17 cellular contexts compared by ENCODE assay signal in the genomic region with DNA sequence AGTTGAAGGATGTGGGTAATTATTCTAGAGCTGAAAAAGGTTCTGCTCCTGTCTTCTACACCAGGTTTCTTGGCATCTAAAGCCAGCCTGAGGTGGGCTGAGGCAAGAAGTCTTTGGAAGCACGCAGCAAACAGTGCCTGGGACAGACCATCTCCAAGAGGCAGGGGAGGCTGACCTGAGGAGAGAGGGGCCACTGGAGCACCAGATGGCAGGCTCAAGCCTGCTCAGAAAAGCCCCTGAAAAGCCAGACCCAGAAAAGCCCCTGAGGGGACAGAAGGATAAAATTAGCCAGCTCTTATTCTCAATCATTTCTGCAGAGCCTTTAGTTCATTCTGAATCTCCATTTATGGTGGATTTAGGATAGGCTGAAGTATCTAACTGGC. TPM values are rescaled to one million over a fixed set of nuclear protein-coding genes. Genes with fewer than 3 reads are reported as not detected.
A peak's percentile ranks its signal among the peaks of the same experiment; 100 is the strongest.
DNase-seq lines count a peak whose midpoint lies in the region; ATAC-seq and TF ChIP-seq lines count a peak whose summit lies in the region.
"Had no signal": no experiment of that assay in that cellular context is flagged by ENCODE, and none has a peak within 500 bp of the region (broad histone marks: within the 10 kb centered on the region; RNA-seq: fewer than 3 reads in every experiment).

No MANE protein-coding gene starts in this region.

- TF ChIP-seq CTCF in OCI-LY1 (IDR thresholded peaks at IDR 0.05; ENCODE audit: low read length) (no peak), activated B cell treated with CpG ODN at 0.5 μM for 24 hours (IDR thresholded peaks at IDR 0.05) (no peak)

- 0 out of 2 replicates have a peak overlapping the region, but pooled peaks have one; percentile 25 for H3K4me2 ChIP-seq in OCI-LY1 (ENCODE audit: low read length)

- H3K36me3 ChIP-seq in OCI-LY1 (ENCODE audit: insufficient read depth, low read length), result no peaks in the 10 kb centered on the region; the same call in 1 of the 2 replicates
- H3K36me3 ChIP-seq: BE2C had no signal

- POLR2A ChIA-PET in activated B cell treated with CpG ODN at 0.5 μM for 24 hours (lab: Charles Lee), result interaction anchor here (1.0 to 3.4 kb wide), 14 partner anchors 15 to 281 kb away, joined by 3 to 25 read pairs (median 4); a partner anchor contains a TSS

- no peaks in the 10 kb centered on the region for H3K9me2 ChIP-seq in OCI-LY1 (ENCODE audit: low read depth, low read length)

- H3K27me3 ChIP-seq in OCI-LY1 (ENCODE audit: insufficient read depth, low read length), result no peaks in the 10 kb centered on the region
- H3K27me3 ChIP-seq: BE2C had no signal

- intact Hi-C loops in activated B cell treated with CpG ODN at 0.5 μM for 24 hours (cut with micrococcal nuclease), result loop anchor here (1.0 to 10.0 kb wide), 8 partner anchors 15 to 704 kb away; a partner anchor contains a TSS

- no peaks in the 10 kb centered on the region for H4K20me1 ChIP-seq in OCI-LY1 (ENCODE audit: insufficient read depth, low read length)

- H3K9me3 ChIP-seq in OCI-LY1 (ENCODE audit: low read length), result peaks cover 6% of the 10 kb centered on the region; the same call in 1 of the 2 replicates
- H3K9me3 ChIP-seq: BE2C had no signal

- peak overlapping the region; percentile 50 for H3K27ac ChIP-seq in OCI-LY1 (ENCODE audit: low read depth, low read length, poor library complexity, severe bottlenecking)
- H3K27ac ChIP-seq: C4-2B, GM23248 had no signal

- peak overlapping the region; percentile 82 for H3K27ac Mint-ChIP-seq in activated B cell treated with CpG ODN at 0.5 μM for 24 hours
- no peak overlapping the region for H3K27ac Mint-ChIP-seq in activated naive CD4-positive, alpha-beta T cell treated with anti-CD3 and anti-CD28 coated beads, Interleukin-2, amount 50 U/mL, for 72 hours
- H3K27ac Mint-ChIP-seq: CD4-positive, alpha-beta memory T cell; IgD-negative memory B cell had no signal

- H3K9me3 Mint-ChIP-seq in activated B cell treated with CpG ODN at 0.5 μM for 24 hours, result no peaks in the 10 kb centered on the region
- no peaks in the 10 kb centered on the region for H3K9me3 Mint-ChIP-seq in activated naive CD4-positive, alpha-beta T cell treated with anti-CD3 and anti-CD28 coated beads, Interleukin-2, amount 50 U/mL, for 72 hours

- CTCF ChIA-PET in activated B cell treated with CpG ODN at 0.5 μM for 24 hours (lab: Charles Lee), result interaction anchor here (0.8 to 9.8 kb wide), 75 partner anchors 8 to 544 kb away, joined by 3 to 161 read pairs (median 6); a partner anchor contains a TSS

- peaks cover 75% of the 10 kb centered on the region for H3K4me1 Mint-ChIP-seq in activated B cell treated with CpG ODN at 0.5 μM for 24 hours
- H3K4me1 Mint-ChIP-seq: CD4-positive, alpha-beta memory T cell had no signal

- no peaks in the 10 kb centered on the region for H3K27me3 Mint-ChIP-seq in activated B cell treated with CpG ODN at 0.5 μM for 24 hours
- H3K27me3 Mint-ChIP-seq: IgD-negative memory B cell had no signal

- no peaks in the 10 kb centered on the region for H3K79me2 ChIP-seq in OCI-LY1 (ENCODE audit: insufficient read depth, low read length)

- H3F3A ChIP-seq in OCI-LY1 (ENCODE audit: insufficient read depth, low read length), result no peaks in the 10 kb centered on the region

- H3K4me3 Mint-ChIP-seq in activated B cell treated with CpG ODN at 0.5 μM for 24 hours, result peak overlapping the region; percentile 28
- H3K4me3 Mint-ChIP-seq: CD4-positive, alpha-beta memory T cell had no signal

- H3K9ac ChIP-seq in OCI-LY1 (ENCODE audit: low read length), result peak overlapping the region; percentile 15; the same call in 1 of the 2 replicates
- H3K9ac ChIP-seq: GM23248 had no signal

- ATAC-seq in GM19463 (IDR thresholded peaks at IDR 0.05; ENCODE audit: unreplicated experiment) (peak; percentile 5), activated B cell treated with CpG ODN at 0.5 μM for 24 hours (ENCODE audit: low read depth) (no peak)
- ATAC-seq in activated naive CD4-positive, alpha-beta T cell treated with anti-CD3 and anti-CD28 coated beads, Interleukin-2, amount 50 U/mL, for 72 hours, result no peak

- no peak overlapping the region for H2AFZ ChIP-seq in OCI-LY1 (ENCODE audit: low read length)
- H2AFZ ChIP-seq: GM23248 had no signal

- H3K4me1 ChIP-seq in OCI-LY1 (ENCODE audit: insufficient read depth, low read length, severe bottlenecking), result peaks cover 25% of the 10 kb centered on the region
- H3K4me1 ChIP-seq: BE2C had no signal

- H3K4me3 ChIP-seq in OCI-LY1 (ENCODE audit: low read depth, low read length, poor library complexity, severe bottlenecking), result no peak overlapping the region
- H3K4me3 ChIP-seq: GM23248 had no signal

- no peak for DNase-seq in activated B cell treated with CpG ODN at 0.5 μM for 24 hours
- DNase-seq in activated naive CD4-positive, alpha-beta T cell treated with anti-CD3 and anti-CD28 coated beads, Interleukin-2, amount 50 U/mL, for 16 hours, result no peak
- no peak for DNase-seq in activated naive CD4-positive, alpha-beta T cell treated with anti-CD3 and anti-CD28 coated beads, Interleukin-2, amount 50 U/mL, for 72 hours (ENCODE audit: low spot score in 2 of 2)
- no peak for DNase-seq in NCI-H2081 (lab: John Stamatoyannopoulos, UW)
- DNase-seq in DMS 273 treated with DMSO at 0.1 percent for 48 hours (lab: John Stamatoyannopoulos, UW), result no peak
- DNase-seq: GF-D8, KG1 had no signal

- peaks cover 2% of the 10 kb centered on the region for H3K36me3 Mint-ChIP-seq in activated B cell treated with CpG ODN at 0.5 μM for 24 hours (ENCODE audit: low read depth)
- no peaks in the 10 kb centered on the region for H3K36me3 Mint-ChIP-seq in activated naive CD4-positive, alpha-beta T cell treated with anti-CD3 and anti-CD28 coated beads, Interleukin-2, amount 50 U/mL, for 72 hours
- H3K36me3 Mint-ChIP-seq: CD4-positive, alpha-beta memory T cell; IgD-negative memory B cell had no signal

RNA-seq across cellular contexts. Expression of a gene that starts 17.1 kb away (rescaled TPM):
- 6.3 and 6.7 TPM in 2 replicates for total RNA-seq in activated B cell treated with CpG ODN at 0.5 μM for 24 hours
- total RNA-seq in activated naive CD4-positive, alpha-beta T cell treated with anti-CD3 and anti-CD28 coated beads, Interleukin-2, amount 50 U/mL, for 72 hours, result not detected
- total RNA-seq: A172; CD4-positive, alpha-beta memory T cell; GM23248; H7; HT-29 had no signal

RNA-seq across cellular contexts. Expression of a gene that starts 28.5 kb away (rescaled TPM):
- total RNA-seq in activated B cell treated with CpG ODN at 0.5 μM for 24 hours, result 40.4 and 55.4 TPM in 2 replicates
- total RNA-seq in activated naive CD4-positive, alpha-beta T cell treated with anti-CD3 and anti-CD28 coated beads, Interleukin-2, amount 50 U/mL, for 72 hours, result not detected
- total RNA-seq: A172; CD4-positive, alpha-beta memory T cell; GM23248; HT-29 had no signal

Comparison
In these comparisons a context has a peak if more than half of its experiments do, and no peak if none do; other contexts are left out.
1. RNA of a gene that starts 28.5 kb away (total RNA-seq): 40.4 to 55.4 TPM in activated B cell treated with CpG ODN at 0.5 μM for 24 hours; not detected in activated naive CD4-positive, alpha-beta T cell treated with anti-CD3 and anti-CD28 coated beads, Interleukin-2, amount 50 U/mL, for 72 hours; every median in the first group is over 10 times any median in the second.